Comparison of ENCODE assay signal across 11 cellular contexts in genomic region chr10:82847242-82847641, GRCh38.
"Had no signal": no experiment of that assay in that cellular context is flagged by ENCODE, and none has a peak within 500 bp of the region (broad histone marks: within the 10 kb centered on the region; RNA-seq: fewer than 3 reads in every experiment).

No MANE protein-coding gene starts in this region.

- H3K27ac Mint-ChIP-seq: GM23338, H9, HFFc6 had no signal

- ATAC-seq: GM23338, HCT116 had no signal

- H3K9ac ChIP-seq: GM23248 had no signal

- H3K9me3 ChIP-seq: HAP-1 had no signal

- H2AFZ ChIP-seq: GM23248 had no signal

- H3K4me2 ChIP-seq: GM23338 had no signal

- FAIRE-seq: H1, H54 had no signal

- H3K4me3 ChIP-seq: GM23248, GM23338, HAP-1 had no signal

- H3K4me1 ChIP-seq: HAP-1 had no signal

- H3K27ac ChIP-seq: GM23248 had no signal

- H3K4me3 Mint-ChIP-seq: GM23338, H9, HFFc6 had no signal

- H3K36me3 ChIP-seq: HAP-1 had no signal

- DNase-seq: GM23248, GOT3, H7, H9, HCEC 1CT, HFFc6 had no signal

- H3K4me1 Mint-ChIP-seq: GM23338 had no signal
